ENCODE assay signal across 1 cellular context in genomic region chr1:28306550-28306949, GRCh38.
TF ChIP-seq lines count a peak whose summit lies in the region.

No MANE protein-coding gene starts in this region.

TF ChIP-seq in HepG2, 621 proteins besides CTCF, POLR2A, EP300 and RAD21:
- TF ChIP-seq JARID2 (CRISPR knock-in tag; IDR thresholded peaks at IDR 0.05; ENCODE audit: insufficient replicate concordance) (no peak), SKI (IDR thresholded peaks at IDR 0.05; ENCODE audit: partially characterized antibody) (no peak), EHMT2 (IDR thresholded peaks at IDR 0.05; ENCODE audit: borderline replicate concordance, low read depth, low read length) (no peak), ZNF17 (CRISPR knock-in tag; IDR thresholded peaks at IDR 0.05) (no peak), ZNF709 (CRISPR knock-in tag; IDR thresholded peaks at IDR 0.05) (no peak), ATAD3A (CRISPR knock-in tag; IDR thresholded peaks at IDR 0.05) (no peak), BATF2 (CRISPR knock-in tag; IDR thresholded peaks at IDR 0.05) (no peak)
